Comparison of ENCODE assay signal across 35 cellular contexts in the genomic region with DNA sequence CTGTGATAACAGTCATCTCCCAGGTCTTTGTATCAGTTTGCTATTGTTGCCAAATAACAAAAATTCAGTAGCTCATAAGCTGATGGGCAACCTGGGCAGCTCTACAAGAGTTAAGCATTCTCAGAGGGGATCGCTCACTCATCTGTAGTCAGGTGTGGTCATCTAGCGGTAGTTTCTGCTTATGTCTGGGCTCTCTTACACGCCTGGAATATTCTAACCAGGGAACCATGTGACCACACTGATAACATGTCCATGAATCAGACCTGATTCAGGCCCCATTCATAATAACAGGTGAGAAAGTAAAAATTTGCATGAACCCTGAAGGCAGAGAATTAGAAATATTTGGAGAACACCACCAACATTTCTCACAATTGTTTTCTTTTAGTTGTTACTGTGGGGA.
"Had no signal": no experiment of that assay in that cellular context is flagged by ENCODE, and none has a peak within 500 bp of the region (broad histone marks: within the 10 kb centered on the region; RNA-seq: fewer than 3 reads in every experiment).

No MANE protein-coding gene starts in this region.

- H3K4me1 Mint-ChIP-seq: activated B cell treated with CpG ODN at 0.5 μM for 24 hours; activated T-helper 17 cell treated with anti-CD3 and anti-CD28 coated beads, Interleukin-2, amount 50 U/mL, for 72 hours; T-cell had no signal

- FAIRE-seq: astrocyte, endometrium, endothelial cell of umbilical vein had no signal

- H3K36me3 ChIP-seq: brain microvascular endothelial cell, cardiac muscle cell, colonic mucosa, gastrocnemius medialis, heart left ventricle, WERI-Rb-1 had no signal

- H3K27me3 Mint-ChIP-seq: activated B cell treated with CpG ODN at 0.5 μM for 24 hours; activated CD8-positive, alpha-beta T cell treated with anti-CD3 and anti-CD28 coated beads for 36 hours; activated naive CD8-positive, alpha-beta T cell; T-cell had no signal

- DNase-seq: activated B cell treated with CpG ODN at 0.5 μM for 24 hours; activated CD4-positive, alpha-beta T cell treated with anti-CD3 and anti-CD28 coated beads for 48 hours; activated CD4-positive, alpha-beta T cell treated with anti-CD3 and anti-CD28 coated beads, Interleukin-2, amount 50 U/mL, for 1 hour; activated CD4-positive, alpha-beta T cell treated with anti-CD3 and anti-CD28 coated beads, Interleukin-2, amount 50 U/mL, for 48 hours; activated CD8-positive, alpha-beta memory T cell treated with anti-CD3 and anti-CD28 coated beads for 24 hours; activated CD8-positive, alpha-beta T cell treated with anti-CD3 and anti-CD28 coated beads for 36 hours; activated effector memory CD4-positive, alpha-beta T cell treated with Interleukin-2 at 50 U/mL for 16 hours; activated gamma-delta T cell treated with Interleukin-2 at 50 U/mL for 16 hours; activated naive CD4-positive, alpha-beta T cell treated with anti-CD3 and anti-CD28 coated beads, Interleukin-2, amount 50 U/mL, for 16 hours; activated naive CD4-positive, alpha-beta T cell treated with Interleukin-2 at 50 U/mL for 16 hours; activated T-cell treated with anti-CD3 and anti-CD28 coated beads, Interleukin-2, amount 50 U/mL, for 4 hours; amniotic stem cell; anterior cingulate cortex; brain microvascular endothelial cell; central memory CD4-positive, alpha-beta T cell; cerebellar nuclear complex; colonic mucosa; effector CD8-positive, alpha-beta T cell; foreskin fibroblast; gastrocnemius medialis; glutamatergic neuron; heart left ventricle; T-cell; T1000; WERI-Rb-1 had no signal

- H3K27ac Mint-ChIP-seq: activated B cell treated with CpG ODN at 0.5 μM for 24 hours; activated CD8-positive, alpha-beta T cell treated with anti-CD3 and anti-CD28 coated beads for 36 hours; activated naive CD8-positive, alpha-beta T cell; activated T-helper 17 cell treated with anti-CD3 and anti-CD28 coated beads, Interleukin-2, amount 50 U/mL, for 72 hours; T-cell; T-helper 1 cell treated with Interleukin-12 subunit alpha and Interleukin-12 subunit beta and Interleukin-4 antibody, amounts not matched to agents 30 μg/mL and 1 μg/mL, for 36 hours; T-helper 2 cell treated with Interferon-gamma antibody and Interleukin-4, amounts not matched to agents 5 μg/mL and 100 μg/mL, for 36 hours had no signal

- ATAC-seq: activated CD4-positive, CD25-positive, alpha-beta regulatory T cell treated with anti-CD3 and anti-CD28 coated beads, Interleukin-2, amount 50 U/mL, for 24 hours; activated CD8-positive, alpha-beta T cell treated with anti-CD3 and anti-CD28 coated beads for 36 hours; activated T-cell treated with anti-CD3 and anti-CD28 coated beads, Interleukin-2, amount 50 U/mL, for 4 hours; activated T-helper 17 cell treated with anti-CD3 and anti-CD28 coated beads, Interleukin-2, amount 50 U/mL, for 72 hours; esophagus mucosa; gastrocnemius medialis; heart left ventricle; T-cell had no signal

- H3K4me3 ChIP-seq: cardiac muscle cell, colonic mucosa, gastrocnemius medialis, heart left ventricle had no signal

- H3K4me3 Mint-ChIP-seq: activated B cell treated with CpG ODN at 0.5 μM for 24 hours; activated CD8-positive, alpha-beta T cell treated with anti-CD3 and anti-CD28 coated beads for 36 hours; activated naive CD8-positive, alpha-beta T cell; activated T-cell treated with anti-CD3 and anti-CD28 coated beads, Interleukin-2, amount 50 U/mL, for 4 hours; activated T-helper 17 cell treated with anti-CD3 and anti-CD28 coated beads, Interleukin-2, amount 50 U/mL, for 72 hours; T-cell; T-helper 1 cell treated with Interleukin-12 subunit alpha and Interleukin-12 subunit beta and Interleukin-4 antibody, amounts not matched to agents 30 μg/mL and 1 μg/mL, for 36 hours; T-helper 2 cell treated with Interferon-gamma antibody and Interleukin-4, amounts not matched to agents 5 μg/mL and 100 μg/mL, for 36 hours had no signal

- H3K27me3 ChIP-seq: brain microvascular endothelial cell, cardiac muscle cell, colonic mucosa, gastrocnemius medialis, heart left ventricle had no signal

- H3K9me3 Mint-ChIP-seq: activated B cell treated with CpG ODN at 0.5 μM for 24 hours; activated CD8-positive, alpha-beta T cell treated with anti-CD3 and anti-CD28 coated beads for 36 hours; T-helper 2 cell treated with Interferon-gamma antibody and Interleukin-4, amounts not matched to agents 5 μg/mL and 100 μg/mL, for 36 hours had no signal

- H3K36me3 Mint-ChIP-seq: activated naive CD8-positive, alpha-beta T cell; T-cell had no signal
